1 cellular context compared by ENCODE assay signal in the genomic region with DNA sequence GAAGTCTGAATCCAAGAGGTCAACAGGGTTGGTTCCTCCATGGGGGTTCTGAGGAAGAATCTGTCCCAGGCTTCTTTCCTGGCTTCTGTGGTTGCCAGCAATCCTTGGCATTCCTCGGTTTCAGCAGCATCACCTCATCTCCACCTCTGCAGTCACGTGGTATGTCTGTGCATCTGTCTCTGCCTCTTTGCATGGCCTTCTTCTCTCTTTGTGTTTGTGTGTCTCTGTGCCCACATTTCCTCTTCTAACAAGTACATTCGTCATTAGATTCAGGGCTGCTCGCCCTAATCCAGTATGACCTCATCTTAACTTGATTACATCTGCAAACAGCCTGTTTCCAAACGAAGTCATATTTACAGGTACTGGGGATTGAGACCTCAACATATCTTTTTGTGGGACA.
TF ChIP-seq lines count a peak whose summit lies in the region.

No MANE protein-coding gene starts in this region.

TF ChIP-seq in WTC11, 78 proteins besides CTCF, POLR2A, EP300 and RAD21 (continued from another document):
- TF ChIP-seq AFF4 (CRISPR knock-in tag; IDR thresholded peaks at IDR 0.05; ENCODE audit: borderline replicate concordance) = no peak
- TF ChIP-seq CBFB (CRISPR knock-in tag; IDR thresholded peaks at IDR 0.05; ENCODE audit: low read depth) = no peak
- TF ChIP-seq ERG (CRISPR knock-in tag; IDR thresholded peaks at IDR 0.05) = no peak
- TF ChIP-seq MYBL2 (CRISPR knock-in tag; IDR thresholded peaks at IDR 0.05) = no peak
- no peak for TF ChIP-seq CREB1 (CRISPR knock-in tag; IDR thresholded peaks at IDR 0.05)
- TF ChIP-seq CREM (CRISPR knock-in tag; IDR thresholded peaks at IDR 0.05) = no peak
- TF ChIP-seq, protein P1, sequence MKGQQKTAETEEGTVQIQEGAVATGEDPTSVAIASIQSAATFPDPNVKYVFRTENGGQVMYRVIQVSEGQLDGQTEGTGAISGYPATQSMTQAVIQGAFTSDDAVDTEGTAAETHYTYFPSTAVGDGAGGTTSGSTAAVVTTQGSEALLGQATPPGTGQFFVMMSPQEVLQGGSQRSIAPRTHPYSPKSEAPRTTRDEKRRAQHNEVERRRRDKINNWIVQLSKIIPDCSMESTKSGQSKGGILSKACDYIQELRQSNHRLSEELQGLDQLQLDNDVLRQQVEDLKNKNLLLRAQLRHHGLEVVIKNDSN (CRISPR knock-in tag; IDR thresholded peaks at IDR 0.05) = no peak
